Comparison of ENCODE assay signal across 10 cellular contexts in genomic region chr12:71870409-71870808, GRCh38. TPM values are rescaled to one million over a fixed set of nuclear protein-coding genes. Genes with fewer than 3 reads are reported as not detected.
DNase-seq lines count a peak whose midpoint lies in the region; ATAC-seq lines count a peak whose summit lies in the region.
"Had no signal": no experiment of that assay in that cellular context is flagged by ENCODE, and none has a peak within 500 bp of the region (broad histone marks: within the 10 kb centered on the region; RNA-seq: fewer than 3 reads in every experiment).

No MANE protein-coding gene starts in this region.

- no peaks in the 10 kb centered on the region for H3K9me3 ChIP-seq in mesenchymal stem cell (ENCODE audit: control insufficient read depth, low read length)
- H3K9me3 ChIP-seq: SK-N-SH had no signal

- peaks cover 13% of the 10 kb centered on the region for H3K79me1 ChIP-seq in mesenchymal stem cell (replicated peaks; ENCODE audit: low read length, poor library complexity, severe bottlenecking)

- peaks cover 6% of the 10 kb centered on the region for H3K4me1 ChIP-seq in mesenchymal stem cell (ENCODE audit: control insufficient read depth, insufficient read depth, low read depth, low read length)

- no peak overlapping the region for H3K4ac ChIP-seq in mesenchymal stem cell (ENCODE audit: low read depth in 1 of 2, low read length in 2 of 2)

- no peak overlapping the region for H2BK12ac ChIP-seq in mesenchymal stem cell (ENCODE audit: low read length in 2 of 2)

- no peak overlapping the region for H3K4me3 ChIP-seq in mesenchymal stem cell (ENCODE audit: insufficient read depth in 1 of 2, low read depth in 1 of 2, low read length in 2 of 2)

- H3K9ac ChIP-seq in mesenchymal stem cell (ENCODE audit: low read length): peak overlapping the region; percentile 3
- H3K9ac ChIP-seq: SK-N-SH had no signal

- no CpG with 5 or more reads among the region's 3 CpGs for WGBS in mesenchymal stem cell

- no peak overlapping the region for H2AFZ ChIP-seq in mesenchymal stem cell (ENCODE audit: low read depth, low read length)

- no peak overlapping the region for H3K23ac ChIP-seq in mesenchymal stem cell (ENCODE audit: low read length in 2 of 2)

- H3K18ac ChIP-seq in mesenchymal stem cell (ENCODE audit: low read depth in 1 of 2, low read length in 2 of 2): no peak overlapping the region

- peak overlapping the region; percentile 34 for H2BK120ac ChIP-seq in mesenchymal stem cell (ENCODE audit: low read depth, low read length)

- no peak overlapping the region for H2AK5ac ChIP-seq in mesenchymal stem cell (ENCODE audit: low read length, severe bottlenecking)

- no peak for DNase-seq in mesenchymal stem cell
- DNase-seq in NCI-H2196 treated with DMSO at 0.1 percent for 48 hours (lab: John Stamatoyannopoulos, UW; ENCODE audit: unreplicated experiment): no peak
- no peak for DNase-seq in hepatic stellate cell (ENCODE audit: low spot score)
- DNase-seq in NCI-H446 (lab: John Stamatoyannopoulos, UW): no peak
- DNase-seq: activated naive CD4-positive, alpha-beta T cell treated with anti-CD3 and anti-CD28 coated beads, Interleukin-2, amount 50 U/mL, for 16 hours; SK-N-SH; stimulated activated CD4-positive, alpha-beta T cell treated with anti-CD3 and anti-CD28 coated beads, Interleukin-4, amount 100 ng/mL, for 1 hour had no signal

- H3K36me3 ChIP-seq in mesenchymal stem cell (ENCODE audit: control insufficient read depth in 1 of 2, insufficient read depth in 2 of 2, low read depth in 1 of 2, low read length in 2 of 2): peaks cover 4 to 24% of the 10 kb centered on the region in 2 experiments

- ATAC-seq in GM18868 (IDR thresholded peaks at IDR 0.05; ENCODE audit: unreplicated experiment): peak; percentile 85
- ATAC-seq in GM21717 (IDR thresholded peaks at IDR 0.05; ENCODE audit: unreplicated experiment): peak; percentile 83
- peak; percentile 89 for ATAC-seq in HG03432 (IDR thresholded peaks at IDR 0.05; ENCODE audit: unreplicated experiment)

- H4K91ac ChIP-seq in mesenchymal stem cell (ENCODE audit: low read length): no peak overlapping the region

- H3K4me2 ChIP-seq in mesenchymal stem cell (ENCODE audit: low read length, poor library complexity, severe bottlenecking): no peak overlapping the region
- H3K4me2 ChIP-seq: SK-N-SH had no signal

- H3K27me3 ChIP-seq in mesenchymal stem cell (ENCODE audit: control insufficient read depth in 1 of 2, insufficient read depth in 1 of 2, low read length in 2 of 2): no peaks in the 10 kb centered on the region

- H2BK15ac ChIP-seq in mesenchymal stem cell (ENCODE audit: low read depth, poor library complexity, severe bottlenecking): no peak overlapping the region

- H4K8ac ChIP-seq in mesenchymal stem cell (ENCODE audit: low read length): no peak overlapping the region

- no peak overlapping the region for H3K14ac ChIP-seq in mesenchymal stem cell (ENCODE audit: low read length in 2 of 2)

- no peak overlapping the region for H3K27ac ChIP-seq in mesenchymal stem cell (ENCODE audit: low read length, poor library complexity, severe bottlenecking)

- H2BK5ac ChIP-seq in mesenchymal stem cell (ENCODE audit: low read depth, low read length, poor library complexity, severe bottlenecking): no peak overlapping the region

RNA-seq across cellular contexts. Expression of gene TBC1D15, which starts 30.9 kb away (rescaled TPM):
- 22.9 TPM for polyA plus RNA-seq in mesenchymal stem cell (2013, experiment 1 of 2)
- 23.4 TPM for polyA plus RNA-seq in mesenchymal stem cell (2013, experiment 2 of 2)
